8 cellular contexts compared by ENCODE assay signal in the genomic region with DNA sequence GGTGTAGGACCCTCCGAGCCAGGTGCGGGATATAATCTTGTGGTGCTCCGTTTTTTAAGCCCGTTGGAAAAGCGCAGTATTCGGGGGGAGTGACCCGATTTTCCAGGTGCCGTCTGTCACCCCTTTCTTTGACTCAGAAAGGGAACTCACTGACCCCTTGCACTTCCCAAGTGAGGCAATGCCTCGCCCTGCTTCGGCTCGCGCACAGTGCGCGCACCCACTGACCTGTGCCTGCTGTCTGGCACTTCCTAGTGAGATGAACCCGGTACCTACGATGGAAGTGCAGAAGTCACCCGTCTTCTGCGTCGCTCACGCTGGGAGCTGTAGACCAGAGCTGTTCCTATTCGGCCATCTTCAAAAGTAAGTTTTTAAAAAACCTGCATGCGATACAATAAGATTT.
A peak's percentile ranks its signal among the peaks of the same experiment; 100 is the strongest.
DNase-seq lines count a peak whose midpoint lies in the region; ATAC-seq and TF ChIP-seq lines count a peak whose summit lies in the region.
"Not testable (repeated sequence)": the region's sequence is repeated elsewhere in the genome, so short reads cannot be mapped to it uniquely, and the experiment has no call there.

No MANE protein-coding gene starts in this region.

- H2AFZ ChIP-seq in Loucy (ENCODE audit: low read length) = peak overlapping the region; percentile 81

- not testable (repeated sequence) for H3K27me3 ChIP-seq in Loucy (ENCODE audit: insufficient read depth, low read length, poor library complexity, severe bottlenecking); ectodermal cell (ENCODE audit: control insufficient read depth, insufficient read depth, low read length, poor library complexity, severe bottlenecking)

- H3K9ac ChIP-seq in Loucy (ENCODE audit: low read depth, low read length, poor library complexity, severe bottlenecking) = peak overlapping the region; percentile 71

- H3F3A ChIP-seq in Loucy (ENCODE audit: low read depth) = not testable (repeated sequence)

- H3K9me3 ChIP-seq in Loucy (ENCODE audit: insufficient read depth, low read depth, low read length); ectodermal cell (ENCODE audit: control insufficient read depth, low read length): not testable (repeated sequence)

- H3K9me2 ChIP-seq in Loucy (replicated peaks; ENCODE audit: low read depth, low read length) = not testable (repeated sequence)

- TF ChIP-seq CTCF in Loucy (conservative IDR thresholded peaks at IDR 0.05; ENCODE audit: low read length); natural killer cell (IDR thresholded peaks at IDR 0.05); type B pancreatic cell (conservative IDR thresholded peaks at IDR 0.05): not testable (repeated sequence)

- intact Hi-C loops in activated CD4-positive, alpha-beta T cell treated with anti-CD3 and anti-CD28 coated beads, Interleukin-2, amount 10 ng/mL, durations not matched to agents 24 days and 14 days (cut with micrococcal nuclease); natural killer cell (cut with micrococcal nuclease): not testable (repeated sequence)

- not testable (repeated sequence) for H3K27ac ChIP-seq in ectodermal cell (ENCODE audit: insufficient read depth, low read depth, low read length, poor library complexity, severe bottlenecking)

- peaks cover 46% of the 10 kb centered on the region for H3K79me2 ChIP-seq in Loucy (ENCODE audit: insufficient read depth, low read length)

- WGBS in ectodermal cell, 2 experiments = 23 to 24% methylated on average over 21 to 22 of the region's 22 CpGs

- H3K36me3 ChIP-seq in Loucy (ENCODE audit: insufficient read depth, low read length); ectodermal cell (ENCODE audit: control insufficient read depth, insufficient read depth, low read length): not testable (repeated sequence)

- not testable (repeated sequence) for H3K36me3 Mint-ChIP-seq in activated CD4-positive, alpha-beta T cell treated with anti-CD3 and anti-CD28 coated beads, Interleukin-2, amount 10 ng/mL, durations not matched to agents 24 days and 14 days (ENCODE audit: low read depth); natural killer cell; type B pancreatic cell

- peaks cover 34% of the 10 kb centered on the region for H3K4me1 ChIP-seq in Loucy (ENCODE audit: insufficient read depth, low read length, poor library complexity, severe bottlenecking)
- peaks cover 17% of the 10 kb centered on the region for H3K4me1 ChIP-seq in ectodermal cell (ENCODE audit: control insufficient read depth, insufficient read depth, low read length)

- H3K27ac Mint-ChIP-seq in activated CD4-positive, alpha-beta T cell treated with anti-CD3 and anti-CD28 coated beads, Interleukin-2, amount 10 ng/mL, durations not matched to agents 24 days and 14 days; natural killer cell: not testable (repeated sequence)
- H3K27ac Mint-ChIP-seq in type B pancreatic cell = peak overlapping the region; percentile 74

- H3K4me3 ChIP-seq in Loucy (ENCODE audit: low read length, poor library complexity, severe bottlenecking) (peak overlapping the region; percentile 77), ectodermal cell (ENCODE audit: insufficient read depth, low read depth, low read length) (peak overlapping the region; percentile 52), iPS-11a (ENCODE audit: low read depth, low read length) (peak overlapping the region; percentile 8)

- peak overlapping the region; percentile 95 for H3K4me2 ChIP-seq in Loucy (ENCODE audit: low read depth, low read length, poor library complexity, severe bottlenecking)

- H3K4me3 Mint-ChIP-seq in activated CD4-positive, alpha-beta T cell treated with anti-CD3 and anti-CD28 coated beads, Interleukin-2, amount 10 ng/mL, durations not matched to agents 24 days and 14 days = peak overlapping the region; percentile 28
- H3K4me3 Mint-ChIP-seq in natural killer cell = peak overlapping the region; percentile 31
- peak overlapping the region; percentile 86 for H3K4me3 Mint-ChIP-seq in type B pancreatic cell

- H3K27me3 Mint-ChIP-seq in activated CD4-positive, alpha-beta T cell treated with anti-CD3 and anti-CD28 coated beads, Interleukin-2, amount 10 ng/mL, durations not matched to agents 24 days and 14 days; natural killer cell (ENCODE audit: low read depth in 2 of 2); type B pancreatic cell: not testable (repeated sequence)

- DNase-seq in DMS53 (lab: John Stamatoyannopoulos, UW) (peak; percentile 70), NCI-H69 (lab: John Stamatoyannopoulos, UW) (peak; percentile 67)
- DNase-seq in activated CD4-positive, alpha-beta T cell treated with anti-CD3 and anti-CD28 coated beads, Interleukin-2, amount 10 ng/mL, durations not matched to agents 24 days and 14 days = peak; percentile 33
- not testable (repeated sequence) for DNase-seq in natural killer cell; type B pancreatic cell (ENCODE audit: extremely low spot score, unreplicated experiment)

- H4K20me1 ChIP-seq in Loucy (ENCODE audit: insufficient read depth, low read length, poor library complexity, severe bottlenecking) = not testable (repeated sequence)

- not testable (repeated sequence) for H3K4me1 Mint-ChIP-seq in activated CD4-positive, alpha-beta T cell treated with anti-CD3 and anti-CD28 coated beads, Interleukin-2, amount 10 ng/mL, durations not matched to agents 24 days and 14 days; natural killer cell
- peaks cover 12% of the 10 kb centered on the region for H3K4me1 Mint-ChIP-seq in type B pancreatic cell (ENCODE audit: unreplicated experiment)

- ATAC-seq in natural killer cell = not testable (repeated sequence)

- H3K9me3 Mint-ChIP-seq in activated CD4-positive, alpha-beta T cell treated with anti-CD3 and anti-CD28 coated beads, Interleukin-2, amount 10 ng/mL, durations not matched to agents 24 days and 14 days; natural killer cell; type B pancreatic cell: not testable (repeated sequence)

Comparison
In these comparisons a context has a peak if more than half of its experiments do, and no peak if none do; other contexts are left out.
1. H3K4me3 ChIP-seq: peak in every context shown above with its lines; median percentile 77 in Loucy; 52 in ectodermal cell; 8 in iPS-11a.
2. H3K4me3 Mint-ChIP-seq: peak in every context shown above with its lines; median percentile 86 in type B pancreatic cell; 31 in natural killer cell; 28 in activated CD4-positive, alpha-beta T cell treated with anti-CD3 and anti-CD28 coated beads, Interleukin-2, amount 10 ng/mL, durations not matched to agents 24 days and 14 days.